In the genomic region with DNA sequence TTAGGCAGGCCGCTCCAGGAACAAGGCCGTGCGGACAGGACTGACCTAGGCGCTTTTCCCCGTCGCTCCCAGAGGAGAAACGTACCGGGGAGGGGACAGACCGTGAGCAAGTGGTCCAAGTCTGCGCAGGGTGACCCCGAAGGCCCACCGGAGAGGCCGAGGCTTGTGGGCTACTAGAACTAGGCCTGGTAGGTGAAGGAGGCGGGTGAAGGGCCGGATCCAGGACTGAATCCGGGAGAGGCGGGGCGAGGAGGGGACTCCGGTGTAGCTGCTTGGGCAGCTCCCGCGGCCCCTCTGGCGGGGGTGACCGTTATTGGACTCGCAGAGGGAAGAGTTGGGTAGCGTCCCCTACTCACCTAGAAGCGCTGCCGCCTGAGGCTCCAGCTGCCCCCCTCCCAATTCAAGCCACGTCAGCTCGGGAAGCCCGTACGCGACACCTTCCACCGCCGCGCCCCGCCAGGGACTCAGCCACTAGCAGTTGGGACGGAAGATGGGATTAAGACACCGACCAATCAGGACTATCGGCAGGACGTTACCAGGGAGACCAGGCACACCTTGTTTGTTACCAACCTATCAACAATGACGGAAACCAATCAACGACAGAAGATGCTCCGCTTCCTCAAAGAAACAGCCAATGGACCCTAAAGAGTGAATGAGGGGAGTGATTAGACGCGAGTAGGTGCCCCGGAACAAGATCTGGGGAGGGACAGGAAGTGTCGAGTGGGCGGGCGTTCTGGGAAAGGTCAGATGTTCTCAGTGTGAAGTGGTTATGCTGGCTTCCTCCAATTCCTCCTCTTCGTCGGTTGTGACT, we compare ENCODE assay signal across 1 cellular context.
TF ChIP-seq lines count a peak whose summit lies in the region.

Gene GOLGB1, minus strand, starts transcription at position 466 of the 811 bp plus-strand sequence. CDS start 18,770 bp downstream, outside the sequence.

TF ChIP-seq in HepG2, 621 proteins besides CTCF, POLR2A, EP300 and RAD21 (continued from another document and continues in another):
- TF ChIP-seq KIAA2018 (CRISPR knock-in tag; IDR thresholded peaks at IDR 0.05; ENCODE audit: borderline replicate concordance), result no peak
- TF ChIP-seq NRL (CRISPR knock-in tag; IDR thresholded peaks at IDR 0.05; ENCODE audit: borderline replicate concordance), result peak; percentile 44; the same call in 1 of the 2 replicates
- 0 out of 2 replicates have a peak, but pooled peaks have one; percentile 22 for TF ChIP-seq MYPOP (CRISPR knock-in tag; IDR thresholded peaks at IDR 0.05)
- peak; percentile 94 for TF ChIP-seq ASH2L (IDR thresholded peaks at IDR 0.05; ENCODE audit: insufficient read length, low read depth, low read length)
- TF ChIP-seq, protein P1, sequence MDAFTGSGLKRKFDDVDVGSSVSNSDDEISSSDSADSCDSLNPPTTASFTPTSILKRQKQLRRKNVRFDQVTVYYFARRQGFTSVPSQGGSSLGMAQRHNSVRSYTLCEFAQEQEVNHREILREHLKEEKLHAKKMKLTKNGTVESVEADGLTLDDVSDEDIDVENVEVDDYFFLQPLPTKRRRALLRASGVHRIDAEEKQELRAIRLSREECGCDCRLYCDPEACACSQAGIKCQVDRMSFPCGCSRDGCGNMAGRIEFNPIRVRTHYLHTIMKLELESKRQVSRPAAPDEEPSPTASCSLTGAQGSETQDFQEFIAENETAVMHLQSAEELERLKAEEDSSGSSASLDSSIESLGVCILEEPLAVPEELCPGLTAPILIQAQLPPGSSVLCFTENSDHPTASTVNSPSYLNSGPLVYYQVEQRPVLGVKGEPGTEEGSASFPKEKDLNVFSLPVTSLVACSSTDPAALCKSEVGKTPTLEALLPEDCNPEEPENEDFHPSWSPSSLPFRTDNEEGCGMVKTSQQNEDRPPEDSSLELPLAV (CRISPR knock-in tag; conservative IDR thresholded peaks at IDR 0.05; ENCODE audit: low read depth), result no peak
- TF ChIP-seq PHF5A (CRISPR knock-in tag; IDR thresholded peaks at IDR 0.05; ENCODE audit: low read depth, unreplicated experiment), result no peak
- TF ChIP-seq ADNP (CRISPR knock-in tag; IDR thresholded peaks at IDR 0.05), result no peak
- TF ChIP-seq, protein P2, sequence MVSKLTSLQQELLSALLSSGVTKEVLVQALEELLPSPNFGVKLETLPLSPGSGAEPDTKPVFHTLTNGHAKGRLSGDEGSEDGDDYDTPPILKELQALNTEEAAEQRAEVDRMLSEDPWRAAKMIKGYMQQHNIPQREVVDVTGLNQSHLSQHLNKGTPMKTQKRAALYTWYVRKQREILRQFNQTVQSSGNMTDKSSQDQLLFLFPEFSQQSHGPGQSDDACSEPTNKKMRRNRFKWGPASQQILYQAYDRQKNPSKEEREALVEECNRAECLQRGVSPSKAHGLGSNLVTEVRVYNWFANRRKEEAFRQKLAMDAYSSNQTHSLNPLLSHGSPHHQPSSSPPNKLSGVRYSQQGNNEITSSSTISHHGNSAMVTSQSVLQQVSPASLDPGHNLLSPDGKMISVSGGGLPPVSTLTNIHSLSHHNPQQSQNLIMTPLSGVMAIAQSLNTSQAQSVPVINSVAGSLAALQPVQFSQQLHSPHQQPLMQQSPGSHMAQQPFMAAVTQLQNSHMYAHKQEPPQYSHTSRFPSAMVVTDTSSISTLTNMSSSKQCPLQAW (CRISPR knock-in tag; IDR thresholded peaks at IDR 0.05), result peak; percentile 62; the same call in 1 of the 2 replicates
- peak; percentile 33; the same call in 1 of the 2 replicates for TF ChIP-seq ZFP37 (CRISPR knock-in tag; IDR thresholded peaks at IDR 0.05; ENCODE audit: borderline replicate concordance)
- TF ChIP-seq, protein P3, sequence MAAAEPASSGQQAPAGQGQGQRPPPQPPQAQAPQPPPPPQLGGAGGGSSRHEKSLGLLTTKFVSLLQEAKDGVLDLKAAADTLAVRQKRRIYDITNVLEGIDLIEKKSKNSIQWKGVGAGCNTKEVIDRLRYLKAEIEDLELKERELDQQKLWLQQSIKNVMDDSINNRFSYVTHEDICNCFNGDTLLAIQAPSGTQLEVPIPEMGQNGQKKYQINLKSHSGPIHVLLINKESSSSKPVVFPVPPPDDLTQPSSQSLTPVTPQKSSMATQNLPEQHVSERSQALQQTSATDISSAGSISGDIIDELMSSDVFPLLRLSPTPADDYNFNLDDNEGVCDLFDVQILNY (CRISPR knock-in tag; conservative IDR thresholded peaks at IDR 0.05), result no peak
- TF ChIP-seq SRSF1 (optimal IDR thresholded peaks at IDR 0.05; ENCODE audit: low read depth, low read length), result no peak
- TF ChIP-seq AKAP8 (CRISPR knock-in tag; IDR thresholded peaks at IDR 0.05), result no peak
- TF ChIP-seq, protein P4, sequence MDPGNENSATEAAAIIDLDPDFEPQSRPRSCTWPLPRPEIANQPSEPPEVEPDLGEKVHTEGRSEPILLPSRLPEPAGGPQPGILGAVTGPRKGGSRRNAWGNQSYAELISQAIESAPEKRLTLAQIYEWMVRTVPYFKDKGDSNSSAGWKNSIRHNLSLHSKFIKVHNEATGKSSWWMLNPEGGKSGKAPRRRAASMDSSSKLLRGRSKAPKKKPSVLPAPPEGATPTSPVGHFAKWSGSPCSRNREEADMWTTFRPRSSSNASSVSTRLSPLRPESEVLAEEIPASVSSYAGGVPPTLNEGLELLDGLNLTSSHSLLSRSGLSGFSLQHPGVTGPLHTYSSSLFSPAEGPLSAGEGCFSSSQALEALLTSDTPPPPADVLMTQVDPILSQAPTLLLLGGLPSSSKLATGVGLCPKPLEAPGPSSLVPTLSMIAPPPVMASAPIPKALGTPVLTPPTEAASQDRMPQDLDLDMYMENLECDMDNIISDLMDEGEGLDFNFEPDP (CRISPR knock-in tag; conservative IDR thresholded peaks at IDR 0.05), result no peak
- TF ChIP-seq ZNF460 (CRISPR knock-in tag; IDR thresholded peaks at IDR 0.05; ENCODE audit: borderline replicate concordance), result no peak
- TF ChIP-seq ZIK1 (CRISPR knock-in tag; IDR thresholded peaks at IDR 0.05; ENCODE audit: borderline replicate concordance, low read depth), result no peak
- TF ChIP-seq KDM1A (CRISPR knock-in tag; IDR thresholded peaks at IDR 0.05), result no peak
- TF ChIP-seq FIP1L1 (IDR thresholded peaks at IDR 0.05; ENCODE audit: borderline replicate concordance, insufficient read depth, low read depth, low read length), result no peak
- TF ChIP-seq HOXA5 (CRISPR knock-in tag; IDR thresholded peaks at IDR 0.05), result peak; percentile 86
- TF ChIP-seq, protein P5, sequence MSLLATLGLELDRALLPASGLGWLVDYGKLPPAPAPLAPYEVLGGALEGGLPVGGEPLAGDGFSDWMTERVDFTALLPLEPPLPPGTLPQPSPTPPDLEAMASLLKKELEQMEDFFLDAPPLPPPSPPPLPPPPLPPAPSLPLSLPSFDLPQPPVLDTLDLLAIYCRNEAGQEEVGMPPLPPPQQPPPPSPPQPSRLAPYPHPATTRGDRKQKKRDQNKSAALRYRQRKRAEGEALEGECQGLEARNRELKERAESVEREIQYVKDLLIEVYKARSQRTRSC (CRISPR knock-in tag; IDR thresholded peaks at IDR 0.05; ENCODE audit: low read depth), result no peak
- TF ChIP-seq CBFB (CRISPR knock-in tag; IDR thresholded peaks at IDR 0.05), result peak; percentile 62
- TF ChIP-seq FOXC1 (CRISPR knock-in tag; IDR thresholded peaks at IDR 0.05; ENCODE audit: borderline replicate concordance), result no peak
- 0 out of 2 replicates have a peak, but pooled peaks have one; percentile 71 for TF ChIP-seq ZNF383 (CRISPR knock-in tag; IDR thresholded peaks at IDR 0.05; ENCODE audit: borderline replicate concordance)
- no peak for TF ChIP-seq ZNF33A (CRISPR knock-in tag; IDR thresholded peaks at IDR 0.05; ENCODE audit: borderline replicate concordance)
- TF ChIP-seq RAD51 (IDR thresholded peaks at IDR 0.05; ENCODE audit: borderline replicate concordance), result no peak
- peak; percentile 95 for TF ChIP-seq SAP130 (CRISPR knock-in tag; IDR thresholded peaks at IDR 0.05; ENCODE audit: low read depth)
- TF ChIP-seq HHEX (CRISPR knock-in tag; IDR thresholded peaks at IDR 0.05), result no peak
- peak; percentile 53; the same call in 1 of the 2 replicates for TF ChIP-seq ZNF574 (CRISPR knock-in tag; IDR thresholded peaks at IDR 0.05)
- TF ChIP-seq ZBTB8A (CRISPR knock-in tag; IDR thresholded peaks at IDR 0.05; ENCODE audit: borderline replicate concordance, low read depth), result no peak
- TF ChIP-seq ZMAT3 (CRISPR knock-in tag; conservative IDR thresholded peaks at IDR 0.05), result peak; percentile 76
